ENCODE assay signal across 8 cellular contexts in genomic region chr1:84506002-84506728, GRCh38. TPM values are rescaled to one million over a fixed set of nuclear protein-coding genes. Genes with fewer than 3 reads are reported as not detected.
DNase-seq lines count a peak whose midpoint lies in the region; ATAC-seq and TF ChIP-seq lines count a peak whose summit lies in the region.

GNG5 (minus strand) TSS chr1:84506581; CDS start chr1:84506091, 490 bp downstream.
SPATA1 (plus strand) TSS chr1:84506386; CDS start chr1:84516360, 9,974 bp downstream.

- DNase-seq in CD1c-positive myeloid dendritic cell (ENCODE audit: extremely low spot score) (peak; percentile 99), NCI-H748 treated with DMSO at 0.1 percent for 48 hours (lab: John Stamatoyannopoulos, UW) (peak; percentile 89), dorsolateral prefrontal cortex (peak; percentile 88 to 97 (median 94)), lower leg skin (ENCODE audit: low spot score in 2 of 2) (peak; percentile 97 to 100)
- DNase-seq in activated CD4-positive, alpha-beta T cell treated with anti-CD3 and anti-CD28 coated beads, Interleukin-2, amount 50 U/mL, for 48 hours, result peak; percentile 98
- DNase-seq in stimulated activated CD4-positive, alpha-beta T cell treated with anti-CD3 and anti-CD28 coated beads, Interleukin-4, amount 100 ng/mL, for 4 hours, result peak; percentile 98

- peak within 1 kb of the TSS; percentile 68 to 94 (median 84) for H3K4me3 ChIP-seq in dorsolateral prefrontal cortex
- H3K4me3 ChIP-seq in lower leg skin (ENCODE audit: low read depth, poor library complexity, severe bottlenecking), result peak within 1 kb of the TSS; percentile 69

- TF ChIP-seq POLR2A in lower leg skin (IDR thresholded peaks at IDR 0.05), result no peak

- H3K27me3 ChIP-seq in dorsolateral prefrontal cortex, result no peaks in the 10 kb centered on the region

- ATAC-seq in GM19397 (IDR thresholded peaks at IDR 0.05; ENCODE audit: unreplicated experiment), result peak; percentile 85
- peak; percentile 78 for ATAC-seq in HG03565 (IDR thresholded peaks at IDR 0.05; ENCODE audit: unreplicated experiment)

- intact Hi-C loops in dorsolateral prefrontal cortex (cut with DNase I), result loop anchor here (2.0 to 10.0 kb wide), 4 partner anchors 27 to 249 kb away; partner anchors contain the start of genes CTBS (in 1 of the 2) and RPF1 (in 1 of the 2)
- intact Hi-C loops in lower leg skin (cut with DNase I; ENCODE audit: low total_unique reads), result no loop called here

- TF ChIP-seq CTCF in dorsolateral prefrontal cortex (IDR thresholded peaks at IDR 0.05 in 54 of 56, conservative IDR thresholded peaks at IDR 0.05 in 2 of 56; ENCODE audit: low read depth in 1 of 56, partially characterized antibody in 56 of 56) (peak in 24 of 56 donors; percentile 4 to 50 (median 18)), lower leg skin (IDR thresholded peaks at IDR 0.05) (no peak)

- H3K27ac ChIP-seq in dorsolateral prefrontal cortex, result peak within 1 kb of the TSS; percentile 10 to 97 (median 87)

- 0% methylated on average over 32 to 52 of the region's 60 CpGs for WGBS in lower leg skin, 2 donors

RNA-seq across cellular contexts. Expression of gene GNG5, which starts in this region (rescaled TPM):
- total RNA-seq in dorsolateral prefrontal cortex, result 10 to 100 TPM in 119 of 120 experiments, 1 to 10 TPM in 1; 8.0 to 50.7 (median 21.2) TPM
- total RNA-seq in lower leg skin, result 10 to 100 TPM; 37.7 to 78.9 (median 58.6) TPM

RNA-seq across cellular contexts. Expression of gene SPATA1, which starts in this region (rescaled TPM):
- 1 to 10 TPM in 98 of 120 experiments, under 1 TPM in 15, not detected in 7; 0.20 to 5.9 (median 1.9) TPM for total RNA-seq in dorsolateral prefrontal cortex
- total RNA-seq in lower leg skin, result under 1 TPM in 1 of 4 donors, not detected in 3; 0.13 TPM

Comparison
In these comparisons a context has a peak if more than half of its experiments do, and no peak if none do; other contexts are left out.
1. Peak in every context shown above with its lines: DNase-seq, ATAC-seq, H3K4me3 ChIP-seq and H3K27ac ChIP-seq.